In genomic region chr19:28608292-28608691, GRCh38 we compare ENCODE assay signal across 36 cellular contexts.
"Had no signal": no experiment of that assay in that cellular context is flagged by ENCODE, and none has a peak within 500 bp of the region (broad histone marks: within the 10 kb centered on the region; RNA-seq: fewer than 3 reads in every experiment).

No MANE protein-coding gene starts in this region.

- H3K4me1 Mint-ChIP-seq: activated B cell treated with CpG ODN at 0.5 μM for 24 hours; activated CD4-positive, alpha-beta T cell treated with anti-CD3 and anti-CD28 coated beads, Interleukin-2, amount 10 ng/mL, durations not matched to agents 24 days and 14 days; activated naive CD8-positive, alpha-beta T cell treated with anti-CD3 and anti-CD28 coated beads for 36 hours; activated T-helper 17 cell treated with anti-CD3 and anti-CD28 coated beads, Interleukin-2, amount 50 U/mL, for 72 hours had no signal

- FAIRE-seq: astrocyte, TTC549 had no signal

- H3K27ac ChIP-seq: adrenal gland, body of pancreas, brain microvascular endothelial cell, breast epithelium, VCaP had no signal

- H3K4me1 ChIP-seq: adrenal gland, breast epithelium had no signal

- H3K36me3 ChIP-seq: adrenal gland, brain microvascular endothelial cell, breast epithelium had no signal

- H3K36me3 Mint-ChIP-seq: activated CD4-positive, alpha-beta memory T cell treated with anti-CD3 and anti-CD28 coated beads for 36 hours; activated naive CD8-positive, alpha-beta T cell treated with anti-CD3 and anti-CD28 coated beads for 36 hours had no signal

- DNase-seq: activated B cell treated with CpG ODN at 0.5 μM for 24 hours; activated CD4-positive, alpha-beta memory T cell treated with anti-CD3 and anti-CD28 coated beads for 36 hours; activated CD4-positive, alpha-beta T cell treated with anti-CD3 and anti-CD28 coated beads for 4 hours; activated CD4-positive, alpha-beta T cell treated with anti-CD3 and anti-CD28 coated beads, Interleukin-2, amount 10 ng/mL, durations not matched to agents 24 days and 14 days; activated CD4-positive, alpha-beta T cell treated with anti-CD3 and anti-CD28 coated beads, Interleukin-2, amount 50 U/mL, for 1 hour; activated CD4-positive, alpha-beta T cell treated with anti-CD3 and anti-CD28 coated beads, Interleukin-2, amount 50 U/mL, for 4 hours; activated CD4-positive, CD25-positive, alpha-beta regulatory T cell treated with anti-CD3 and anti-CD28 coated beads, Interleukin-2, amount 50 U/mL, for 72 hours; activated CD8-positive, alpha-beta memory T cell treated with anti-CD3 and anti-CD28 coated beads, Interleukin-2, amount 50 U/mL, for 4 hours; activated CD8-positive, alpha-beta T cell treated with anti-CD3 and anti-CD28 coated beads for 36 hours; activated effector memory CD4-positive, alpha-beta T cell treated with anti-CD3 and anti-CD28 coated beads, Interleukin-2, amount 50 U/mL, for 16 hours; activated gamma-delta T cell treated with Interleukin-2 at 50 U/mL for 16 hours; activated naive CD4-positive, alpha-beta T cell; activated naive CD4-positive, alpha-beta T cell treated with anti-CD3 and anti-CD28 coated beads for 36 hours; activated naive CD4-positive, alpha-beta T cell treated with anti-CD3 and anti-CD28 coated beads, Interleukin-2, amount 50 U/mL, for 16 hours; activated naive CD8-positive, alpha-beta T cell treated with anti-CD3 and anti-CD28 coated beads for 36 hours; activated T-cell treated with anti-CD3 and anti-CD28 coated beads for 4 hours; activated T-cell treated with anti-CD3 and anti-CD28 coated beads, Interleukin-2, amount 50 U/mL, for 1 hour; activated T-cell treated with anti-CD3 and anti-CD28 coated beads, Interleukin-2, amount 50 U/mL, for 4 hours; activated T-cell treated with anti-CD3 and anti-CD28 coated beads, Interleukin-2, amount 50 U/mL, for 72 hours; adrenal gland; amniotic stem cell; aorta; body of pancreas; brain microvascular endothelial cell; central memory CD4-positive, alpha-beta T cell; T-helper 2 cell; T-helper 9 cell had no signal

- H3K4me3 ChIP-seq: adrenal gland, body of pancreas, breast epithelium had no signal

- H3K27ac Mint-ChIP-seq: activated B cell treated with CpG ODN at 0.5 μM for 24 hours; activated CD4-positive, alpha-beta memory T cell treated with anti-CD3 and anti-CD28 coated beads for 36 hours; activated CD4-positive, alpha-beta T cell treated with anti-CD3 and anti-CD28 coated beads, Interleukin-2, amount 10 ng/mL, durations not matched to agents 24 days and 14 days; activated CD8-positive, alpha-beta T cell treated with anti-CD3 and anti-CD28 coated beads for 36 hours; activated naive CD4-positive, alpha-beta T cell treated with anti-CD3 and anti-CD28 coated beads for 36 hours; activated naive CD4-positive, alpha-beta T cell treated with anti-CD3 and anti-CD28 coated beads, Interleukin-2, amount 50 U/mL, for 72 hours; activated naive CD8-positive, alpha-beta T cell treated with anti-CD3 and anti-CD28 coated beads for 36 hours; activated T-cell treated with anti-CD3 and anti-CD28 coated beads, Interleukin-2, amount 50 U/mL, for 72 hours; activated T-helper 1 cell treated with anti-CD3 and anti-CD28 coated beads, Interleukin-12 subunit alpha, Interleukin-12 subunit beta, Interleukin-2, Interleukin-4 antibody, amounts not matched to agents 30 ng/mL and 10 ng/mL and 1 ng/mL, durations not matched to agents 14 hours and 24 hours and 36 hours; activated T-helper 17 cell treated with anti-CD3 and anti-CD28 coated beads, Interleukin-2, amount 50 U/mL, for 72 hours; T-helper 1 cell treated with Interleukin-12 subunit alpha and Interleukin-12 subunit beta and Interleukin-4 antibody, amounts not matched to agents 30 μg/mL and 1 μg/mL, for 36 hours; T-helper 2 cell treated with Interferon-gamma antibody and Interleukin-4, amounts not matched to agents 5 μg/mL and 100 μg/mL, for 36 hours had no signal

- ATAC-seq: activated CD8-positive, alpha-beta T cell treated with anti-CD3 and anti-CD28 coated beads for 36 hours; activated naive CD4-positive, alpha-beta T cell treated with anti-CD3 and anti-CD28 coated beads, Interleukin-2, amount 50 U/mL, for 72 hours; activated T-cell treated with anti-CD3 and anti-CD28 coated beads, Interleukin-2, amount 50 U/mL, for 4 hours; activated T-cell treated with anti-CD3 and anti-CD28 coated beads, Interleukin-2, amount 50 U/mL, for 72 hours; activated T-helper 17 cell treated with anti-CD3 and anti-CD28 coated beads, Interleukin-2, amount 50 U/mL, for 72 hours; body of pancreas had no signal

- H3K27me3 Mint-ChIP-seq: activated B cell treated with CpG ODN at 0.5 μM for 24 hours; activated CD4-positive, alpha-beta memory T cell treated with anti-CD3 and anti-CD28 coated beads for 36 hours; activated CD4-positive, alpha-beta T cell treated with anti-CD3 and anti-CD28 coated beads, Interleukin-2, amount 10 ng/mL, durations not matched to agents 24 days and 14 days; activated CD8-positive, alpha-beta T cell treated with anti-CD3 and anti-CD28 coated beads for 36 hours; activated naive CD8-positive, alpha-beta T cell treated with anti-CD3 and anti-CD28 coated beads for 36 hours; activated T-helper 17 cell treated with anti-CD3 and anti-CD28 coated beads, Interleukin-2, amount 50 U/mL, for 72 hours had no signal

- H3K27me3 ChIP-seq: adrenal gland, body of pancreas, brain microvascular endothelial cell, breast epithelium had no signal

- H3K9me3 ChIP-seq: adrenal gland had no signal

- H3K4me3 Mint-ChIP-seq: activated B cell treated with CpG ODN at 0.5 μM for 24 hours; activated CD4-positive, alpha-beta memory T cell treated with anti-CD3 and anti-CD28 coated beads for 36 hours; activated CD4-positive, alpha-beta T cell treated with anti-CD3 and anti-CD28 coated beads, Interleukin-2, amount 10 ng/mL, durations not matched to agents 24 days and 14 days; activated CD8-positive, alpha-beta T cell treated with anti-CD3 and anti-CD28 coated beads for 36 hours; activated naive CD4-positive, alpha-beta T cell treated with anti-CD3 and anti-CD28 coated beads for 36 hours; activated naive CD8-positive, alpha-beta T cell treated with anti-CD3 and anti-CD28 coated beads for 36 hours; activated T-cell treated with anti-CD3 and anti-CD28 coated beads, Interleukin-2, amount 50 U/mL, for 4 hours; activated T-cell treated with anti-CD3 and anti-CD28 coated beads, Interleukin-2, amount 50 U/mL, for 72 hours; activated T-helper 1 cell treated with anti-CD3 and anti-CD28 coated beads, Interleukin-12 subunit alpha, Interleukin-12 subunit beta, Interleukin-2, Interleukin-4 antibody, amounts not matched to agents 30 ng/mL and 10 ng/mL and 1 ng/mL, durations not matched to agents 14 hours and 24 hours and 36 hours; activated T-helper 17 cell treated with anti-CD3 and anti-CD28 coated beads, Interleukin-2, amount 50 U/mL, for 72 hours; T-helper 1 cell treated with Interleukin-12 subunit alpha and Interleukin-12 subunit beta and Interleukin-4 antibody, amounts not matched to agents 30 μg/mL and 1 μg/mL, for 36 hours; T-helper 2 cell treated with Interferon-gamma antibody and Interleukin-4, amounts not matched to agents 5 μg/mL and 100 μg/mL, for 36 hours had no signal
